ENCODE assay signal across 25 cellular contexts in genomic region chr10:25177754-25178135, GRCh38. TPM values are rescaled to one million over a fixed set of nuclear protein-coding genes. Genes with fewer than 3 reads are reported as not detected.
"Had no signal": no experiment of that assay in that cellular context is flagged by ENCODE, and none has a peak within 500 bp of the region (broad histone marks: within the 10 kb centered on the region; RNA-seq: fewer than 3 reads in every experiment).

No MANE protein-coding gene starts in this region.

- H3K4me3 Mint-ChIP-seq: activated CD4-positive, alpha-beta T cell treated with anti-CD3 and anti-CD28 coated beads, Interleukin-2, amount 10 ng/mL, durations not matched to agents 7 days and 5 days; activated CD8-positive, alpha-beta T cell treated with anti-CD3 and anti-CD28 coated beads, Interleukin-2, amount 10 ng/mL, durations not matched to agents 7 days and 5 days; activated T-helper 1 cell treated with anti-CD3 and anti-CD28 coated beads, Interleukin-12 subunit alpha, Interleukin-12 subunit beta, Interleukin-2, Interleukin-4 antibody, amounts not matched to agents 30 ng/mL and 10 ng/mL and 1 ng/mL, durations not matched to agents 14 hours and 24 hours and 36 hours had no signal

- H3K36me3 Mint-ChIP-seq: naive B cell had no signal

- H3K27ac Mint-ChIP-seq: activated CD4-positive, alpha-beta T cell treated with anti-CD3 and anti-CD28 coated beads, Interleukin-2, amount 10 ng/mL, durations not matched to agents 7 days and 5 days; activated CD8-positive, alpha-beta T cell treated with anti-CD3 and anti-CD28 coated beads, Interleukin-2, amount 10 ng/mL, durations not matched to agents 7 days and 5 days; activated naive CD4-positive, alpha-beta T cell treated with anti-CD3 and anti-CD28 coated beads, Interleukin-2, amount 50 U/mL, for 72 hours; activated T-helper 1 cell treated with anti-CD3 and anti-CD28 coated beads, Interleukin-12 subunit alpha, Interleukin-12 subunit beta, Interleukin-2, Interleukin-4 antibody, amounts not matched to agents 30 ng/mL and 10 ng/mL and 1 ng/mL, durations not matched to agents 14 hours and 24 hours and 36 hours; naive B cell had no signal

- H3K4me3 ChIP-seq: breast epithelium, lower lobe of right lung, ovary, psoas muscle, right atrium auricular region, thoracic aorta, upper lobe of left lung had no signal

- H3K9me3 ChIP-seq: breast epithelium, lower lobe of right lung, neutrophil, ovary, psoas muscle, right atrium auricular region, thoracic aorta, upper lobe of left lung had no signal

- DNase-seq: activated CD4-positive, alpha-beta T cell treated with anti-CD3 and anti-CD28 coated beads, Interleukin-2, amount 10 ng/mL, durations not matched to agents 7 days and 5 days; activated CD4-positive, CD25-positive, alpha-beta regulatory T cell treated with anti-CD3 and anti-CD28 coated beads, Interleukin-2, amount 50 U/mL, for 72 hours; activated CD8-positive, alpha-beta T cell treated with anti-CD3 and anti-CD28 coated beads, Interleukin-2, amount 10 ng/mL, durations not matched to agents 7 days and 5 days; cerebellar nuclear complex; cortex of kidney; foreskin fibroblast; lower lobe of right lung; mesendoderm; naive B cell; ovary; psoas muscle; stimulated activated CD4-positive, alpha-beta T cell treated with anti-CD3 and anti-CD28 coated beads, Interleukin-4, amount 100 ng/mL, for 24 hours; stimulated activated naive CD4-positive, alpha-beta T cell treated with Interleukin-2 at 50 U/mL for 16 hours; upper lobe of left lung had no signal

- H3K27me3 ChIP-seq: ovary had no signal

- H3K27ac ChIP-seq: breast epithelium, lower lobe of right lung, neutrophil, ovary, psoas muscle, right atrium auricular region, thoracic aorta, upper lobe of left lung had no signal

- H3K36me3 ChIP-seq: breast epithelium, lower lobe of right lung, neutrophil, ovary, right atrium auricular region, thoracic aorta, upper lobe of left lung had no signal

RNA-seq across cellular contexts. Expression of gene GPR158, which starts 2.9 kb away (rescaled TPM):
- total RNA-seq: activated CD4-positive, alpha-beta T cell treated with anti-CD3 and anti-CD28 coated beads, Interleukin-2, amount 10 ng/mL, durations not matched to agents 7 days and 5 days; activated CD8-positive, alpha-beta T cell treated with anti-CD3 and anti-CD28 coated beads, Interleukin-2, amount 10 ng/mL, durations not matched to agents 7 days and 5 days; activated naive CD4-positive, alpha-beta T cell treated with anti-CD3 and anti-CD28 coated beads, Interleukin-2, amount 50 U/mL, for 72 hours; activated T-helper 1 cell treated with anti-CD3 and anti-CD28 coated beads, Interleukin-12 subunit alpha, Interleukin-12 subunit beta, Interleukin-2, Interleukin-4 antibody, amounts not matched to agents 30 ng/mL and 10 ng/mL and 1 ng/mL, durations not matched to agents 14 hours and 24 hours and 36 hours; epithelial cell of proximal tubule; glomerular endothelial cell; kidney epithelial cell; left lobe of liver; right atrium auricular region; T-helper 2 cell treated with Interferon-gamma antibody and Interleukin-4, amounts not matched to agents 100 ng/mL and 5 ng/mL, for 36 hours; thoracic aorta had no signal
